ENCODE assay signal across 18 cellular contexts in genomic region chr2:36783276-36783675, GRCh38.
"Had no signal": no experiment of that assay in that cellular context is flagged by ENCODE, and none has a peak within 500 bp of the region (broad histone marks: within the 10 kb centered on the region; RNA-seq: fewer than 3 reads in every experiment).

No MANE protein-coding gene starts in this region.

- ATAC-seq: activated T-helper 17 cell treated with anti-CD3 and anti-CD28 coated beads, Interleukin-2, amount 50 U/mL, for 72 hours; T-helper 17 cell had no signal

- DNase-seq: activated B cell treated with CpG ODN at 0.5 μM for 24 hours; activated CD4-positive, alpha-beta memory T cell treated with anti-CD3 and anti-CD28 coated beads for 36 hours; activated CD4-positive, alpha-beta T cell treated with anti-CD3 and anti-CD28 coated beads, Interleukin-2, amount 10 ng/mL, durations not matched to agents 7 days and 5 days; activated CD8-positive, alpha-beta memory T cell treated with anti-CD3 and anti-CD28 coated beads for 24 hours; activated gamma-delta T cell; activated naive CD4-positive, alpha-beta T cell treated with anti-CD3 and anti-CD28 coated beads for 36 hours; activated T-cell treated with anti-CD3 and anti-CD28 coated beads, Interleukin-2, amount 50 U/mL, for 48 hours; amygdala; MM.1S; NCI-H1105; NCI-H1436; NCI-H1694 treated with DMSO at 0.1 percent for 48 hours; NCI-H2029 treated with DMSO at 0.1 percent for 48 hours; NCI-H524; SIG-M5; T-helper 17 cell; T-helper 9 cell had no signal
